8 cellular contexts compared by ENCODE assay signal in genomic region chr2:70647873-70648481, GRCh38.
DNase-seq lines count a peak whose midpoint lies in the region; ATAC-seq and TF ChIP-seq lines count a peak whose summit lies in the region.

No MANE protein-coding gene starts in this region.

- H3K4me3 ChIP-seq in trophoblast cell (ENCODE audit: low read depth, low read length) (no peak overlapping the region), upper lobe of right lung (no peak overlapping the region)

- in situ Hi-C loops in KBM-7 (cut with MboI; ENCODE audit: low pct_unique_long_range_greater_than_20kb, low sequenced_read_pairs): loop anchor here (25.0 kb wide), 1 partner anchor 336 kb away; the partner anchor contains the start of gene FAM136A

- TF ChIP-seq CTCF in upper lobe of right lung (IDR thresholded peaks at IDR 0.05): peak; percentile 98

- H3K14ac ChIP-seq in trophoblast cell (ENCODE audit: low read length): no peak overlapping the region

- H3K27me3 ChIP-seq in trophoblast cell (ENCODE audit: insufficient read depth, low read length): no peaks in the 10 kb centered on the region
- H3K27me3 ChIP-seq in upper lobe of right lung: peaks cover 9% of the 10 kb centered on the region

- no peak overlapping the region for H3K9ac ChIP-seq in trophoblast cell (ENCODE audit: low read length)

- H3K27ac Mint-ChIP-seq in activated T-helper 17 cell treated with anti-CD3 and anti-CD28 coated beads, Interleukin-2, amount 50 U/mL, for 72 hours: no peak overlapping the region

- H4K12ac ChIP-seq in trophoblast cell (ENCODE audit: low read depth, low read length): no peak overlapping the region

- H2AFZ ChIP-seq in trophoblast cell (ENCODE audit: insufficient read depth, low read length, poor library complexity): no peak overlapping the region

- no peaks in the 10 kb centered on the region for H3K4me1 Mint-ChIP-seq in activated T-helper 17 cell treated with anti-CD3 and anti-CD28 coated beads, Interleukin-2, amount 50 U/mL, for 72 hours

- no peaks in the 10 kb centered on the region for H3K27me3 Mint-ChIP-seq in activated T-helper 17 cell treated with anti-CD3 and anti-CD28 coated beads, Interleukin-2, amount 50 U/mL, for 72 hours

- intact Hi-C loops in upper lobe of right lung (cut with DNase I): no loop called here

- no peak overlapping the region for H3K4me3 Mint-ChIP-seq in activated T-helper 17 cell treated with anti-CD3 and anti-CD28 coated beads, Interleukin-2, amount 50 U/mL, for 72 hours

- no peaks in the 10 kb centered on the region for H3K79me1 ChIP-seq in trophoblast cell (ENCODE audit: low read length)

- H2BK5ac ChIP-seq in trophoblast cell (ENCODE audit: low read depth, low read length, poor library complexity): no peak overlapping the region

- H3K9me3 Mint-ChIP-seq in activated T-helper 17 cell treated with anti-CD3 and anti-CD28 coated beads, Interleukin-2, amount 50 U/mL, for 72 hours: no peaks in the 10 kb centered on the region

- H3K36me3 ChIP-seq in trophoblast cell (ENCODE audit: control insufficient read depth in 1 of 2, insufficient read depth in 2 of 2, low read length in 2 of 2): no peaks in the 10 kb centered on the region
- H3K36me3 ChIP-seq in upper lobe of right lung: no peaks in the 10 kb centered on the region

- no peak overlapping the region for H3K23ac ChIP-seq in trophoblast cell (ENCODE audit: low read length)

- H4K8ac ChIP-seq in trophoblast cell (ENCODE audit: low read depth, low read length): no peak overlapping the region

- DNase-seq in activated gamma-delta T cell treated with Interleukin-2 at 50 U/mL for 16 hours: peak; percentile 67
- no peak for DNase-seq in activated gamma-delta T cell (lab: John Stamatoyannopoulos, UW)
- DNase-seq in KBM-7: peak; percentile 88
- peak; percentile 79 for DNase-seq in RPMI8226
- peak; percentile 60 for DNase-seq in germinal center (ENCODE audit: low spot score)
- DNase-seq in trophoblast cell: peak; percentile 68 to 88
- DNase-seq in upper lobe of right lung: peak; percentile 77

- H3K4ac ChIP-seq in trophoblast cell (ENCODE audit: low read depth, low read length): no peak overlapping the region

- WGBS in trophoblast cell (ENCODE audit: extremely low coverage, insufficient coverage, insufficient read length): no CpG with 5 or more reads among the region's 9 CpGs

- no peak overlapping the region for H2BK12ac ChIP-seq in trophoblast cell (ENCODE audit: low read length)

- H3K4me1 ChIP-seq in trophoblast cell (ENCODE audit: control insufficient read depth in 1 of 2, insufficient read depth in 2 of 2, low read length in 2 of 2) (no peaks in the 10 kb centered on the region), upper lobe of right lung (no peaks in the 10 kb centered on the region)

- no peak overlapping the region for H2AK5ac ChIP-seq in trophoblast cell (ENCODE audit: low read length)

- H2BK120ac ChIP-seq in trophoblast cell (ENCODE audit: insufficient read depth, low read length, poor library complexity): no peak overlapping the region

- H3K27ac ChIP-seq in trophoblast cell (ENCODE audit: low read depth, low read length) (no peak overlapping the region), upper lobe of right lung (no peak overlapping the region)

- ATAC-seq in activated T-helper 17 cell treated with anti-CD3 and anti-CD28 coated beads, Interleukin-2, amount 50 U/mL, for 72 hours (replicated peaks): peak; percentile 71
- ATAC-seq in upper lobe of right lung: peak; percentile 93

- no peaks in the 10 kb centered on the region for H3K79me2 ChIP-seq in trophoblast cell (ENCODE audit: control insufficient read depth, insufficient read depth, low read length, poor library complexity)

- H3K36me3 Mint-ChIP-seq in activated T-helper 17 cell treated with anti-CD3 and anti-CD28 coated beads, Interleukin-2, amount 50 U/mL, for 72 hours (ENCODE audit: low read depth): no peaks in the 10 kb centered on the region

- no peak overlapping the region for H3K4me2 ChIP-seq in trophoblast cell (ENCODE audit: low read length)

- no peak overlapping the region for H3K18ac ChIP-seq in trophoblast cell (ENCODE audit: low read length)

- no peaks in the 10 kb centered on the region for H3K9me3 ChIP-seq in trophoblast cell (ENCODE audit: insufficient read depth, low read depth, low read length)
- H3K9me3 ChIP-seq in upper lobe of right lung: no peaks in the 10 kb centered on the region

- no peak overlapping the region for H4K91ac ChIP-seq in trophoblast cell (ENCODE audit: low read depth, low read length)
